ENCODE assay signal across 24 cellular contexts in genomic region chr14:90425480-90425879, GRCh38.
"Had no signal": no experiment of that assay in that cellular context is flagged by ENCODE, and none has a peak within 500 bp of the region (broad histone marks: within the 10 kb centered on the region; RNA-seq: fewer than 3 reads in every experiment).

No MANE protein-coding gene starts in this region.

- H3K79me2 ChIP-seq: parathyroid adenoma had no signal

- H3K4me3 Mint-ChIP-seq: naive thymus-derived CD8-positive, alpha-beta T cell; neural progenitor cell; stimulated activated effector memory CD8-positive, alpha-beta T cell treated with anti-CD3 and anti-CD28 coated beads, Interleukin-12 subunit alpha, Interleukin-12 subunit beta, amount 100 ng/mL, for 72 hours had no signal

- DNase-seq: cortex of kidney; effector memory CD4-positive, alpha-beta T cell; heart left ventricle; hypothalamus; kidney glomerular epithelial cell; mammary epithelial cell; mucosa of descending colon; naive thymus-derived CD8-positive, alpha-beta T cell; occipital lobe; psoas muscle; retina; right lobe of liver; stimulated activated CD4-positive, alpha-beta T cell treated with anti-CD3 and anti-CD28 coated beads, Interleukin-4, amount 100 ng/mL, for 1 hour; stimulated activated CD8-positive, alpha-beta memory T cell treated with anti-CD3 and anti-CD28 coated beads, Interleukin-4, amount 100 ng/mL, for 48 hours; stimulated activated naive CD8-positive, alpha-beta T cell treated with anti-CD3 and anti-CD28 coated beads, Interleukin-15, Interleukin-2, amounts not matched to agents 100 U/mL and 50 U/mL, for 24 hours; tibial artery; upper lobe of right lung had no signal

- ATAC-seq: esophagus mucosa; heart left ventricle; left lobe of liver; mucosa of descending colon; naive thymus-derived CD8-positive, alpha-beta T cell; psoas muscle; right lobe of liver; stimulated activated effector memory CD8-positive, alpha-beta T cell treated with anti-CD3 and anti-CD28 coated beads, Interleukin-12 subunit alpha, Interleukin-12 subunit beta, amount 100 ng/mL, for 72 hours; stimulated activated naive CD8-positive, alpha-beta T cell treated with anti-CD3 and anti-CD28 coated beads, Interleukin-15, Interleukin-2, amounts not matched to agents 100 U/mL and 50 U/mL, for 24 hours; upper lobe of right lung had no signal

- H3K27ac Mint-ChIP-seq: stimulated activated effector memory CD8-positive, alpha-beta T cell treated with anti-CD3 and anti-CD28 coated beads, Interleukin-12 subunit alpha, Interleukin-12 subunit beta, amount 100 ng/mL, for 72 hours had no signal

- H3K9me3 Mint-ChIP-seq: naive thymus-derived CD8-positive, alpha-beta T cell; stimulated activated effector memory CD8-positive, alpha-beta T cell treated with anti-CD3 and anti-CD28 coated beads, Interleukin-12 subunit alpha, Interleukin-12 subunit beta, amount 100 ng/mL, for 72 hours had no signal

- H3K36me3 Mint-ChIP-seq: naive thymus-derived CD8-positive, alpha-beta T cell; neural progenitor cell; stimulated activated effector memory CD8-positive, alpha-beta T cell treated with anti-CD3 and anti-CD28 coated beads, Interleukin-12 subunit alpha, Interleukin-12 subunit beta, amount 100 ng/mL, for 72 hours had no signal

- H3K9me3 ChIP-seq: mucosa of descending colon, psoas muscle, right lobe of liver, suprapubic skin, tibial artery, upper lobe of right lung, vagina had no signal

- H3K27me3 Mint-ChIP-seq: naive thymus-derived CD8-positive, alpha-beta T cell had no signal

- H2AFZ ChIP-seq: parathyroid adenoma had no signal

- H3K4me1 Mint-ChIP-seq: naive thymus-derived CD8-positive, alpha-beta T cell; stimulated activated effector memory CD8-positive, alpha-beta T cell treated with anti-CD3 and anti-CD28 coated beads, Interleukin-12 subunit alpha, Interleukin-12 subunit beta, amount 100 ng/mL, for 72 hours had no signal

- H3K4me2 ChIP-seq: neural progenitor cell had no signal

- H3K4me3 ChIP-seq: heart left ventricle, mucosa of descending colon, neural progenitor cell, psoas muscle, right lobe of liver, suprapubic skin, tibial artery, upper lobe of right lung, vagina had no signal

- H3K27ac ChIP-seq: neural progenitor cell, parathyroid adenoma, psoas muscle, right lobe of liver, suprapubic skin, tibial artery, upper lobe of right lung, vagina had no signal

- H3K27me3 ChIP-seq: heart left ventricle, neural progenitor cell, right lobe of liver, suprapubic skin, tibial artery, upper lobe of right lung, vagina had no signal

- H3K4me1 ChIP-seq: neural progenitor cell, right lobe of liver, suprapubic skin, tibial artery, vagina had no signal

- H3K9ac ChIP-seq: neural progenitor cell, parathyroid adenoma had no signal

- H3K36me3 ChIP-seq: heart left ventricle, neural progenitor cell, right lobe of liver, suprapubic skin, tibial artery, upper lobe of right lung, vagina had no signal
